12 cellular contexts compared by ENCODE assay signal in the genomic region with DNA sequence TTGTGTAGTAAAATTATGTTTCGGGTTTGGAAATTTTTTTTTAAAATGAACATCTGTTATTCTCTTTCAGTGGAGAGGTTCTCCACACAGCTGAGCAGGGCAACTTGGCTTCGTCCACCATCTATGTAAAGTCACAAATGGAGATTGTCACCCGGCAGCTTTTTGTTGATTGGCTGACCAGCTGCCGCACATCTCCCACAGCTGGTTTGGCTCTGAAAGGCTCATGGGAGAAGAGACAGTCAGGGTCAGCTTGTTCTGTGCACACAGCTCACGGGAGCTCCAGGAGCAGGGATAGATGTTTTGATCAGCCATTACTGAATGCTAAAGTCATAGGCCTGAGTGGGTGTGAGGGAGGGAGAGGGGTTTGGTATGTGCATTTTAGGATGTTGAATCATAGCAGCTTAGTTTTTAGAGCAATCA. TPM values are rescaled to one million over a fixed set of nuclear protein-coding genes. Genes with fewer than 3 reads are reported as not detected.
DNase-seq lines count a peak whose midpoint lies in the region; ATAC-seq and TF ChIP-seq lines count a peak whose summit lies in the region.
"Had no signal": no experiment of that assay in that cellular context is flagged by ENCODE, and none has a peak within 500 bp of the region (broad histone marks: within the 10 kb centered on the region; RNA-seq: fewer than 3 reads in every experiment).

No MANE protein-coding gene starts in this region.

- intact Hi-C loops in body of pancreas (cut with DNase I): no loop called here
- intact Hi-C loops in spleen (cut with DNase I; ENCODE audit: low total_unique reads): no loop called here

- H3K27ac ChIP-seq in body of pancreas (no peak overlapping the region), suprapubic skin (peak overlapping the region; percentile 49), spleen (no peak overlapping the region)

- no peaks in the 10 kb centered on the region for H3K27me3 Mint-ChIP-seq in HFFc6 (ENCODE audit: insufficient read depth)
- no peaks in the 10 kb centered on the region for H3K27me3 Mint-ChIP-seq in progenitor cell of endocrine pancreas
- H3K27me3 Mint-ChIP-seq: activated CD4-positive, alpha-beta memory T cell treated with anti-CD3 and anti-CD28 coated beads for 36 hours had no signal

- H3K36me3 Mint-ChIP-seq in HFFc6 (ENCODE audit: low read depth) (peaks cover 10% of the 10 kb centered on the region), progenitor cell of endocrine pancreas (ENCODE audit: insufficient read depth) (no peaks in the 10 kb centered on the region)
- H3K36me3 Mint-ChIP-seq: activated CD4-positive, alpha-beta memory T cell treated with anti-CD3 and anti-CD28 coated beads for 36 hours; naive B cell had no signal

- H3K4me3 ChIP-seq in body of pancreas: no peak overlapping the region
- H3K4me3 ChIP-seq in suprapubic skin: no peak overlapping the region
- H3K4me3 ChIP-seq in spleen: no peak overlapping the region

- H3K27me3 ChIP-seq in body of pancreas: no peaks in the 10 kb centered on the region
- no peaks in the 10 kb centered on the region for H3K27me3 ChIP-seq in suprapubic skin
- H3K27me3 ChIP-seq in spleen (replicated peaks in 1 of 7): no peaks in the 10 kb centered on the region

- 71 to 76% methylated on average over 5 of the region's 5 CpGs for WGBS in body of pancreas, 2 donors
- 76% methylated on average over 5 of the region's 5 CpGs for WGBS in suprapubic skin
- WGBS in spleen, 5 donors: 86 to 95% (median 90%) methylated on average over 5 of the region's 5 CpGs

- H3K9me3 ChIP-seq in body of pancreas (no peaks in the 10 kb centered on the region), suprapubic skin (no peaks in the 10 kb centered on the region), spleen (no peaks in the 10 kb centered on the region)

- TF ChIP-seq EP300 in suprapubic skin (IDR thresholded peaks at IDR 0.05): no peak

- no peak for TF ChIP-seq CTCF in HFFc6 (IDR thresholded peaks at IDR 0.05)
- TF ChIP-seq CTCF in body of pancreas (IDR thresholded peaks at IDR 0.05): no peak
- TF ChIP-seq CTCF in suprapubic skin (IDR thresholded peaks at IDR 0.05): no peak
- TF ChIP-seq CTCF in progenitor cell of endocrine pancreas (IDR thresholded peaks at IDR 0.05; ENCODE audit: unreplicated experiment): no peak
- TF ChIP-seq CTCF in spleen (IDR thresholded peaks at IDR 0.05 in 8 of 11, conservative IDR thresholded peaks at IDR 0.05 in 3 of 11): no peak

- DNase-seq in HFFc6: peak; percentile 86
- DNase-seq in body of pancreas: peak in 1 of 4 donors; percentile 40
- peak; percentile 95 for DNase-seq in iris pigment epithelial cell (ENCODE audit: low read depth)
- DNase-seq in suprapubic skin (ENCODE audit: low spot score in 2 of 2): no peak
- no peak for DNase-seq in NOMO-1 treated with dmso at 0.1 percent for 144 hours (lab: John Stamatoyannopoulos, UW; ENCODE audit: unreplicated experiment)
- DNase-seq in progenitor cell of endocrine pancreas (ENCODE audit: low spot score, unreplicated experiment): no peak
- no peak for DNase-seq in spleen
- DNase-seq in RPMI8226: no peak
- DNase-seq: activated CD4-positive, alpha-beta memory T cell treated with anti-CD3 and anti-CD28 coated beads for 36 hours; H7; naive B cell; NCI-H1417 had no signal

- peak; percentile 53 for ATAC-seq in body of pancreas

- TF ChIP-seq POLR2A in body of pancreas (IDR thresholded peaks at IDR 0.05) (no peak), suprapubic skin (IDR thresholded peaks at IDR 0.05) (no peak), spleen (IDR thresholded peaks at IDR 0.05) (no peak)

- peaks cover 93% of the 10 kb centered on the region for H3K4me1 Mint-ChIP-seq in HFFc6 (ENCODE audit: low read depth)
- H3K4me1 Mint-ChIP-seq in progenitor cell of endocrine pancreas (ENCODE audit: low read depth): no peaks in the 10 kb centered on the region

- H3K9me3 Mint-ChIP-seq in HFFc6: no peaks in the 10 kb centered on the region
- no peaks in the 10 kb centered on the region for H3K9me3 Mint-ChIP-seq in progenitor cell of endocrine pancreas (ENCODE audit: low read depth)
- H3K9me3 Mint-ChIP-seq: activated CD4-positive, alpha-beta memory T cell treated with anti-CD3 and anti-CD28 coated beads for 36 hours had no signal

- H3K36me3 ChIP-seq in body of pancreas (replicated peaks in 1 of 2; ENCODE audit: insufficient read depth in 1 of 2, low read depth in 2 of 2) (no peaks in the 10 kb centered on the region), suprapubic skin (no peaks in the 10 kb centered on the region), spleen (no peaks in the 10 kb centered on the region)

- H3K4me1 ChIP-seq in body of pancreas (no peaks in the 10 kb centered on the region), suprapubic skin (no peaks in the 10 kb centered on the region), spleen (peaks cover 0 to 6% (median 0%) of the 10 kb centered on the region in 6 donors)

- H3K4me3 Mint-ChIP-seq in HFFc6 (peak overlapping the region; percentile 86), progenitor cell of endocrine pancreas (ENCODE audit: low read depth) (no peak overlapping the region)
- H3K4me3 Mint-ChIP-seq: activated CD4-positive, alpha-beta memory T cell treated with anti-CD3 and anti-CD28 coated beads for 36 hours; naive B cell had no signal

- H3K27ac Mint-ChIP-seq in HFFc6 (peak overlapping the region; percentile 86), progenitor cell of endocrine pancreas (no peak overlapping the region)
- H3K27ac Mint-ChIP-seq: activated CD4-positive, alpha-beta memory T cell treated with anti-CD3 and anti-CD28 coated beads for 36 hours; naive B cell had no signal

RNA-seq across cellular contexts. Expression of gene CCDC80, which starts 12.9 kb away (rescaled TPM):
- 100 to 1,000 TPM; 326 to 388 (median 358) TPM for total RNA-seq in HFFc6 (2021; fragmentation: NEBNext Ultra II Directional; extraction: Animal tissue kit (Norgen Biotek cat#: 25700))
- total RNA-seq in body of pancreas (10 to 100 TPM; 17.4 to 25.1 TPM), suprapubic skin (10 to 100 TPM in 3 of 4 donors, 1 to 10 TPM in 1; 8.0 to 32.2 (median 17.1) TPM), progenitor cell of endocrine pancreas (9.1 and 13.3 TPM in 2 replicates), spleen (10 to 100 TPM; 10.7 to 99.9 (median 37.8) TPM)
- 10 to 100 TPM in 1 of 3 donors, 1 to 10 TPM in 2; 5.2 to 17.1 (median 6.8) TPM for polyA plus RNA-seq in spleen
- total RNA-seq: activated CD4-positive, alpha-beta memory T cell treated with anti-CD3 and anti-CD28 coated beads for 36 hours had no signal

Comparison
In these comparisons a context has a peak if more than half of its experiments do, and no peak if none do; other contexts are left out.
1. DNase-seq: peak in HFFc6 (single experiment) and iris pigment epithelial cell (single experiment); none in suprapubic skin (0 of 2), NOMO-1 treated with dmso at 0.1 percent for 144 hours (single experiment), progenitor cell of endocrine pancreas (single experiment), spleen (single experiment) and RPMI8226 (single experiment).